Comparison of ENCODE assay signal across 1 cellular context in the genomic region with DNA sequence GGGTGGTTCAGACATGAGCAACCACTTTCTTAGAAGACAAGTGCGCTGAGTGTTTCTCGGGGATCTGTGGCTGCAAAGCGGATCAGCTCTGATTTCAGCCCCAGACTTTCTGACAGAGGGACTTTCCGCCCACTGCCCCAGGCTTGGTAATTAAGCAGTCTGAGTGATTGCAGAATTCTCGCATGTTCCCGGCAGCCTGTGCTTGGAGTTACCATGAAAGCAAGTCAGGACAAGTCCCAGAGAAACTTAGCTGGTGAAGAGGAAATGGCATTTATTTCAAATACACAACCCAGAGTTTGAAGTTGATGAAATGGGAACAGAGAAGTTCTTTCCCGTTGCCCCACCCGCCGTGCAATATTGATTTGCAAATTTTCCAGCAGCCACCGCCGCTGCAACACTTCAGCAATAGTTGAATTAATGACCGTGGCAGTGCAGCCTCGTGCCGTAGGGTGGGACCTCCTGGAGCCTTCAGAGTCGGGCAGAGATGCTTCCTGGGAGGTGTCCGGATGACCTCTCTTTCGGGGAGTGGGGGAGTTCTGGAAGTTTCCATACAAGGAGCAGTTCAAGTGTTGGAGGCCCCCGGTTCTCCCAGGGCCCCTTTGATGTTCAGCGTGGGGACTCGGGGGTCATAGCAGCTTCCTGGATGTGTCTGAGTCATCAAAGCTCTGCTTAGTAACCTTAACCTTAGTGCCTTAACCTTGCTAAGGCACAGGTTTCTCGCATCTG.
TF ChIP-seq lines count a peak whose summit lies in the region.

No MANE protein-coding gene starts in this region.

TF ChIP-seq in H1, 55 proteins besides CTCF, POLR2A, EP300 and RAD21 (continued from another document):
- TF ChIP-seq, protein P1, sequence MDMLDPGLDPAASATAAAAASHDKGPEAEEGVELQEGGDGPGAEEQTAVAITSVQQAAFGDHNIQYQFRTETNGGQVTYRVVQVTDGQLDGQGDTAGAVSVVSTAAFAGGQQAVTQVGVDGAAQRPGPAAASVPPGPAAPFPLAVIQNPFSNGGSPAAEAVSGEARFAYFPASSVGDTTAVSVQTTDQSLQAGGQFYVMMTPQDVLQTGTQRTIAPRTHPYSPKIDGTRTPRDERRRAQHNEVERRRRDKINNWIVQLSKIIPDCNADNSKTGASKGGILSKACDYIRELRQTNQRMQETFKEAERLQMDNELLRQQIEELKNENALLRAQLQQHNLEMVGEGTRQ (IDR thresholded peaks at IDR 0.05; ENCODE audit: low read length), result no peak
- TF ChIP-seq BACH1 (IDR thresholded peaks at IDR 0.05; ENCODE audit: low read length) (peak; percentile 53; the same call in 1 of the 2 replicates), JUND (IDR thresholded peaks at IDR 0.05; ENCODE audit: low read length) (peak; percentile 78), KDM4A (IDR thresholded peaks at IDR 0.05; ENCODE audit: low read depth, low read length, severe bottlenecking) (peak; percentile 36), HDAC6 (IDR thresholded peaks at IDR 0.05; ENCODE audit: low read depth, low read length) (no peak), BRCA1 (IDR thresholded peaks at IDR 0.05; ENCODE audit: low read depth, low read length) (no peak), CTBP2 (IDR thresholded peaks at IDR 0.05; ENCODE audit: borderline replicate concordance, insufficient read depth, insufficient read length, low read length) (peak; percentile 76), YY1 (IDR thresholded peaks at IDR 0.05; ENCODE audit: low read depth, low read length) (no peak), RNF2 (IDR thresholded peaks at IDR 0.05; ENCODE audit: borderline replicate concordance, low read depth, low read length, missing control alignments, poor library complexity, severe bottlenecking) (no peak)
- TF ChIP-seq, protein P2, sequence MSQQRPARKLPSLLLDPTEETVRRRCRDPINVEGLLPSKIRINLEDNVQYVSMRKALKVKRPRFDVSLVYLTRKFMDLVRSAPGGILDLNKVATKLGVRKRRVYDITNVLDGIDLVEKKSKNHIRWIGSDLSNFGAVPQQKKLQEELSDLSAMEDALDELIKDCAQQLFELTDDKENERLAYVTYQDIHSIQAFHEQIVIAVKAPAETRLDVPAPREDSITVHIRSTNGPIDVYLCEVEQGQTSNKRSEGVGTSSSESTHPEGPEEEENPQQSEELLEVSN (IDR thresholded peaks at IDR 0.05), result peak; percentile 50; the same call in 1 of the 2 replicates
